In the genomic region with DNA sequence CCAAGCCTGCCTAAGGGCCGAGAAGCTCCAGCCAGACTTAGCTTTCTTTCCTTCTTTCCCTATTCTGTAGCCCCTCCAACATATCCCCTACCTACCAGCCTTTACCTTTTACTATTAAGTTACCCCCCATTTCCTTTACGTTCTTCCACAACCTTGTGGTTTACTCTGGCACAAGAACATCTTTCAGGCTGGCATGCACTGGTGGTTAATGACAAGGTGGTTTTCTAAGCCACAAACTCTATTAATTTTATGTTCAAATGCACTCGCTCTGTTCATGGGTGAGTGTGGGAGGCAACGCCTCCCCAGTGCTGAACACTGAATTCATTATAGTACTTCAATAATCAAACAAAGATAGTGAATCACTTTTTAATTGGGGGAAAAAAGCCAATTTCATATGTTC, we compare ENCODE assay signal across 8 cellular contexts.
A peak's percentile ranks its signal among the peaks of the same experiment; 100 is the strongest.
DNase-seq lines count a peak whose midpoint lies in the region; ATAC-seq, FAIRE-seq and TF ChIP-seq lines count a peak whose summit lies in the region.
"Had no signal": no experiment of that assay in that cellular context is flagged by ENCODE, and none has a peak within 500 bp of the region (broad histone marks: within the 10 kb centered on the region; RNA-seq: fewer than 3 reads in every experiment).

No MANE protein-coding gene starts in this region.

- H3K27me3 ChIP-seq in pancreas, result no peaks in the 10 kb centered on the region

- no peak for ATAC-seq in pancreas
- ATAC-seq in HG02840 (IDR thresholded peaks at IDR 0.05; ENCODE audit: low FRiP score, unreplicated experiment), result no peak

- TF ChIP-seq CTCF in pancreas (IDR thresholded peaks at IDR 0.05), result no peak

- H3K4me3 ChIP-seq in pancreas, result no peak overlapping the region

- no peaks in the 10 kb centered on the region for H3K9me3 ChIP-seq in pancreas

- 81 to 84% methylated on average over 4 of the region's 4 CpGs for WGBS in pancreas, 2 donors

- H3K27ac ChIP-seq in pancreas, result no peak overlapping the region

- no peaks in the 10 kb centered on the region for H3K4me1 ChIP-seq in pancreas

- intact Hi-C loops in pancreas (cut with DNase I), result no loop called here

- peak; percentile 56 for FAIRE-seq in GM12891 (lab: Jason Lieb, UNC)
- no peak for FAIRE-seq in pancreas (lab: Jason Lieb, UNC)
- FAIRE-seq: bronchial epithelial cell had no signal

- TF ChIP-seq POLR2A in GM12891 (IDR thresholded peaks at IDR 0.05; ENCODE audit: low read depth, low read length), result no peak

- DNase-seq in GM12891 (ENCODE audit: insufficient read length, low spot score) (no peak), NOMO-1 treated with dmso at 0.1 percent for 144 hours (lab: John Stamatoyannopoulos, UW; ENCODE audit: unreplicated experiment) (peak; percentile 22), putamen (ENCODE audit: low spot score) (peak; percentile 66), HPDE6-E6E7 (ENCODE audit: extremely low spot score) (no peak), pancreas (no peak)
- DNase-seq in activated effector memory CD4-positive, alpha-beta T cell treated with anti-CD3 and anti-CD28 coated beads, Interleukin-2, amount 50 U/mL, for 16 hours, result peak; percentile 81

- no peaks in the 10 kb centered on the region for H3K36me3 ChIP-seq in pancreas

TF ChIP-seq in GM12891, 5 proteins besides CTCF, POLR2A, EP300 and RAD21:
- TF ChIP-seq TAF1 (IDR thresholded peaks at IDR 0.05; ENCODE audit: low read depth, low read length), result no peak

Comparison
In these comparisons a context has a peak if more than half of its experiments do, and no peak if none do; other contexts are left out.
1. DNase-seq: peak in NOMO-1 treated with dmso at 0.1 percent for 144 hours (single experiment), activated effector memory CD4-positive, alpha-beta T cell treated with anti-CD3 and anti-CD28 coated beads, Interleukin-2, amount 50 U/mL, for 16 hours (single experiment) and putamen (single experiment); none in GM12891 (single experiment), HPDE6-E6E7 (single experiment) and pancreas (0 of 6).